Comparison of ENCODE assay signal across 25 cellular contexts in the genomic region with DNA sequence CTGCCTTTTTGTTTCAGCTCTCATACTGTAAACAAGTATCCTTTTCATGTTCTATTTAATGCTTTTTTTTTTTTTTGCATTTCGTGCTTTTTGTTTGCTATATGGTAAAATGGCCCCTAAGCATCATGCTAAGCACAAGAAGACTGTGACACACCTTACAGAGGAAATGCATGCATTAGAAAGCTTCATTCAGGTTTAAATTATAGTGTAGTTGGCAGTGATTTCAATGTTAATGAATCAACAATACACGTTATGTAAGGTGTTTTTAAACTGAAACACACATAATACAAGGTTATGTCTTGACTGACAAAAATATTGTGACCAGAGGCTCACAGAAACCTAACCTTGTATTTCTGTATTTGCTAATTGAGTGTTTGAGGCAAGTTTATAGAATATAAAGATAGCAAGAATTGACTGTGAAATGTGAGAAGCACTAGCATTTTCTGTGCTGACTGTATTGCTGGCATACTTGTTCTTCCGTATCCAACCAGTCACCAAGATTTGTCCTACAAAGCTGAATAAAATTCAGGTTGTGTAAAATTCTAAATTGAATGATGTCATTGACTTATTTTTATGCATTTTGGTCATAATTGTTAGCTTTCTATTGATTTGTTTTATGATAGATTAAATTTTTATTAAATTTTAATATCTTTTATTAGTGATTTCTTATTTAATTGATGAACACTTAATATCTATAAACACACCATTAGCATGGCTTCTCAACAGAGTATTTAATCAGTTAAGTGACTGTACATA. TPM values are rescaled to one million over a fixed set of nuclear protein-coding genes. Genes with fewer than 3 reads are reported as not detected.
DNase-seq lines count a peak whose midpoint lies in the region; ATAC-seq, FAIRE-seq and TF ChIP-seq lines count a peak whose summit lies in the region.
"Had no signal": no experiment of that assay in that cellular context is flagged by ENCODE, and none has a peak within 500 bp of the region (broad histone marks: within the 10 kb centered on the region; RNA-seq: fewer than 3 reads in every experiment).

No MANE protein-coding gene starts in this region.

- H3K36me3 Mint-ChIP-seq in GM23338 (ENCODE audit: low read depth) = peaks cover 9% of the 10 kb centered on the region; the same call in 2 of the 3 replicates

- peak; percentile 95 for FAIRE-seq in A204.1 (lab: Jason Lieb, UNC)
- FAIRE-seq: D721Med had no signal

- H4K20me1 ChIP-seq in GM23338 (replicated peaks; ENCODE audit: insufficient read depth) = no peaks in the 10 kb centered on the region

- H3K27ac Mint-ChIP-seq in GM23338 = peak overlapping the region; percentile 91

- no peak for TF ChIP-seq CTCF in GM23338 (conservative IDR thresholded peaks at IDR 0.05; ENCODE audit: low read depth in 2 of 2)

- no peaks in the 10 kb centered on the region for H3K27me3 ChIP-seq in GM23338 (ENCODE audit: insufficient read depth)
- no peaks in the 10 kb centered on the region for H3K27me3 ChIP-seq in endocrine pancreas (ENCODE audit: control insufficient read depth, insufficient read depth, low read length)
- H3K27me3 ChIP-seq: MG63 had no signal

- H3K36me3 ChIP-seq in GM23338 (ENCODE audit: insufficient read depth) (no peaks in the 10 kb centered on the region), endocrine pancreas (ENCODE audit: control insufficient read depth, insufficient read depth, low read length) (no peaks in the 10 kb centered on the region)
- H3K36me3 ChIP-seq: MG63 had no signal

- peak overlapping the region; percentile 40 for H3K4me3 ChIP-seq in GM23338
- H3K4me3 ChIP-seq in endocrine pancreas (ENCODE audit: control insufficient read depth, insufficient read depth, low read length) = peak overlapping the region; percentile 49
- H3K4me3 ChIP-seq: MG63 had no signal

- no peaks in the 10 kb centered on the region for H3F3A ChIP-seq in GM23338 (replicated peaks; ENCODE audit: low read depth)

- no peaks in the 10 kb centered on the region; the same call in 2 of the 3 replicates for H3K9me3 Mint-ChIP-seq in GM23338

- no peaks in the 10 kb centered on the region; the same call in 1 of the 2 replicates for H3K79me2 ChIP-seq in GM23338 (replicated peaks; ENCODE audit: insufficient read depth)

- peaks cover 12% of the 10 kb centered on the region for H3K27me3 Mint-ChIP-seq in GM23338 (ENCODE audit: insufficient read depth, low read depth, poor library complexity)

- H2AFZ ChIP-seq in GM23338 = no peak overlapping the region

- H3K4me1 ChIP-seq in GM23338 (ENCODE audit: insufficient read depth) (peaks cover 61% of the 10 kb centered on the region), endocrine pancreas (ENCODE audit: control insufficient read depth, insufficient read depth, low read length) (peaks cover 8% of the 10 kb centered on the region)

- H3K9me2 ChIP-seq in GM23338 (ENCODE audit: insufficient read depth) = peaks cover under 1% of the 10 kb centered on the region; the same call in 1 of the 2 replicates

- H3K4me3 Mint-ChIP-seq in GM23338 = peak overlapping the region; percentile 39; the same call in 2 of the 3 replicates

- H3K4me1 Mint-ChIP-seq in GM23338 = peaks cover 68% of the 10 kb centered on the region

- peak overlapping the region; percentile 95 for H3K27ac ChIP-seq in GM23338 (ENCODE audit: low read depth)
- H3K27ac ChIP-seq: C4-2B, RWPE1 had no signal

- ATAC-seq in GM23338 = peak; percentile 4; the same call in 1 of the 3 replicates
- no peak for ATAC-seq in HG03175 (IDR thresholded peaks at IDR 0.05; ENCODE audit: unreplicated experiment)
- ATAC-seq: HCT116, PC-3 had no signal

- H3K9me3 ChIP-seq in endocrine pancreas (ENCODE audit: control insufficient read depth, low read length) = no peaks in the 10 kb centered on the region
- H3K9me3 ChIP-seq: MG63 had no signal

- no peak overlapping the region for H3K9ac ChIP-seq in endocrine pancreas (ENCODE audit: control insufficient read depth, insufficient read depth, low read length)

- H3K4me2 ChIP-seq in GM23338 = peak overlapping the region; percentile 72

- DNase-seq in GM23338 (ENCODE audit: low spot score) (no peak), NCI-H1436 treated with DMSO at 0.1 percent for 48 hours (lab: John Stamatoyannopoulos, UW) (peak; percentile 42), DMS 273 (lab: John Stamatoyannopoulos, UW; ENCODE audit: unreplicated experiment) (no peak), occipital lobe (lab: John Stamatoyannopoulos, UW) (no peak), A172 (ENCODE audit: low spot score) (no peak)
- DNase-seq: AML-193, GF-D8, IMR-90, Kasumi-1, MG63, NCI-H1048, NCI-H146, NCI-H2029 treated with DMSO at 0.1 percent for 48 hours, NCI-H82, PC-3 had no signal

TF ChIP-seq in GM23338, 12 proteins besides CTCF, POLR2A, EP300 and RAD21:
- peak; percentile 83 for TF ChIP-seq NANOG (IDR thresholded peaks at IDR 0.05; ENCODE audit: borderline replicate concordance)
- TF ChIP-seq JUNB (IDR thresholded peaks at IDR 0.05; ENCODE audit: unreplicated experiment) = no peak

RNA-seq across cellular contexts. Expression of gene CFAP95, which starts 4.1 kb away (rescaled TPM):
- total RNA-seq in GM23338 (2014; rRNA removed; shearing (Covaris generic)) = 48.6 and 69.1 TPM in 2 replicates
- polyA plus RNA-seq in GM23338 (2016; fragmentation: Nextera tagmentation; extraction: Ambion mirVana) = 82.5 and 88.6 TPM in 2 replicates
- not detected for total RNA-seq in occipital lobe
- total RNA-seq in A172 (2014; rRNA removed; shearing (Covaris generic)) = 0.41 TPM in 1 of 2 replicates, not detected in the other
- total RNA-seq: Daoy; IMR-90; NCI-H460; PC-3; T-helper 1 cell treated with Interleukin-12 subunit alpha and Interleukin-12 subunit beta and Interleukin-4 antibody, amounts not matched to agents 30 ng/mL and 1 ng/mL, for 36 hours had no signal
- polyA plus RNA-seq: IMR-90 had no signal

Comparison
In these comparisons a context has a peak if more than half of its experiments do, and no peak if none do; other contexts are left out.
1. RNA of gene CFAP95, which starts 4.1 kb away (total RNA-seq): 48.6 to 69.1 TPM in GM23338; not detected in occipital lobe (single experiment) and 0.41 TPM in A172; every median in the first group is over 10 times any median in the second.